In genomic region chr6:143940011-143940597, GRCh38 we compare ENCODE assay signal across 9 cellular contexts.
DNase-seq lines count a peak whose midpoint lies in the region; ATAC-seq and TF ChIP-seq lines count a peak whose summit lies in the region.
"Had no signal": no experiment of that assay in that cellular context is flagged by ENCODE, and none has a peak within 500 bp of the region (broad histone marks: within the 10 kb centered on the region; RNA-seq: fewer than 3 reads in every experiment).

No MANE protein-coding gene starts in this region.

- DNase-seq in NK-92 treated with Interleukin-12 subunit alpha and Interleukin-12 subunit beta, amount 100 ng/mL, for 24 hours (lab: John Stamatoyannopoulos, UW), result peak; percentile 25
- DNase-seq in NK-92 (lab: John Stamatoyannopoulos, UW; ENCODE audit: unreplicated experiment), result no peak
- DNase-seq in GM23338 (ENCODE audit: low spot score), result peak; percentile 78
- peak; percentile 79 for DNase-seq in KBM-7
- DNase-seq in SW480 (ENCODE audit: low spot score), result peak; percentile 58
- peak; percentile 66 for DNase-seq in astrocyte of the hippocampus (ENCODE audit: low read depth, low spot score)
- DNase-seq in lung (ENCODE audit: low spot score), result no peak
- DNase-seq in stimulated activated naive CD8-positive, alpha-beta T cell treated with anti-CD3 and anti-CD28 coated beads, Interleukin-15, amount 100 ng/mL, for 72 hours, result peak; percentile 53 to 70

- H3K9me3 Mint-ChIP-seq in GM23338, result no peaks in the 10 kb centered on the region
- no peaks in the 10 kb centered on the region for H3K9me3 Mint-ChIP-seq in stimulated activated naive CD8-positive, alpha-beta T cell treated with anti-CD3 and anti-CD28 coated beads, Interleukin-15, amount 100 ng/mL, for 72 hours

- H3K4me3 Mint-ChIP-seq in GM23338, result no peak overlapping the region
- H3K4me3 Mint-ChIP-seq in stimulated activated naive CD8-positive, alpha-beta T cell treated with anti-CD3 and anti-CD28 coated beads, Interleukin-15, amount 100 ng/mL, for 72 hours, result no peak overlapping the region

- no peaks in the 10 kb centered on the region for H3F3A ChIP-seq in GM23338 (replicated peaks; ENCODE audit: low read depth)

- no peak overlapping the region for H3K27ac ChIP-seq in GM23338 (ENCODE audit: low read depth)
- H3K27ac ChIP-seq in lung (ENCODE audit: low read depth in 1 of 2, low read length in 1 of 2), result no peak overlapping the region
- H3K27ac ChIP-seq: skin epidermis had no signal

- ATAC-seq in GM23338 (peak; percentile 22), lung (ENCODE audit: insufficient read depth, low FRiP score) (peak; percentile 71)
- peak; percentile 93 for ATAC-seq in stimulated activated naive CD8-positive, alpha-beta T cell treated with anti-CD3 and anti-CD28 coated beads, Interleukin-15, amount 100 ng/mL, for 72 hours

- WGBS in lung, 2 donors, result 41 to 45% methylated on average over 4 of the region's 4 CpGs

- H3K4me1 ChIP-seq in GM23338 (ENCODE audit: insufficient read depth), result peaks cover 24% of the 10 kb centered on the region
- H3K4me1 ChIP-seq in lung (ENCODE audit: control insufficient read depth in 2 of 2, insufficient read depth in 2 of 2, low read length in 2 of 2), result peaks cover 0 to 2% of the 10 kb centered on the region in 2 donors

- H3K4me3 ChIP-seq in GM23338, result no peak overlapping the region
- no peak overlapping the region for H3K4me3 ChIP-seq in lung
- H3K4me3 ChIP-seq: skin epidermis had no signal

- H3K9me2 ChIP-seq in GM23338 (ENCODE audit: insufficient read depth), result peaks cover 2% of the 10 kb centered on the region; the same call in 1 of the 2 replicates

- H3K79me2 ChIP-seq in GM23338 (replicated peaks; ENCODE audit: insufficient read depth), result no peaks in the 10 kb centered on the region

- TF ChIP-seq CTCF in GM23338 (conservative IDR thresholded peaks at IDR 0.05; ENCODE audit: low read depth in 2 of 2) (peak; percentile 82 to 98), lung (IDR thresholded peaks at IDR 0.05; ENCODE audit: control extremely low read depth, extremely low read depth) (peak; percentile 62)

- H3K4me1 Mint-ChIP-seq in GM23338, result peaks cover 38% of the 10 kb centered on the region
- H3K4me1 Mint-ChIP-seq in stimulated activated naive CD8-positive, alpha-beta T cell treated with anti-CD3 and anti-CD28 coated beads, Interleukin-15, amount 100 ng/mL, for 72 hours, result peaks cover 22% of the 10 kb centered on the region

- no peak overlapping the region for H3K4me2 ChIP-seq in GM23338

- H4K20me1 ChIP-seq in GM23338 (replicated peaks; ENCODE audit: insufficient read depth), result no peaks in the 10 kb centered on the region

- in situ Hi-C loops in KBM-7 (cut with MboI; ENCODE audit: low pct_unique_long_range_greater_than_20kb, low sequenced_read_pairs), result no loop called here

- H3K36me3 ChIP-seq in GM23338 (ENCODE audit: insufficient read depth), result no peaks in the 10 kb centered on the region
- no peaks in the 10 kb centered on the region for H3K36me3 ChIP-seq in lung (ENCODE audit: control insufficient read depth in 2 of 2, insufficient read depth in 2 of 2, low read length in 2 of 2)

- H3K27ac Mint-ChIP-seq in GM23338, result no peak overlapping the region
- no peak overlapping the region for H3K27ac Mint-ChIP-seq in stimulated activated naive CD8-positive, alpha-beta T cell treated with anti-CD3 and anti-CD28 coated beads, Interleukin-15, amount 100 ng/mL, for 72 hours

- no peaks in the 10 kb centered on the region for H3K9me3 ChIP-seq in lung (ENCODE audit: control insufficient read depth in 2 of 2, insufficient read depth in 1 of 2, low read length in 1 of 2)

- no peak overlapping the region for H2AFZ ChIP-seq in GM23338

- no peaks in the 10 kb centered on the region for H3K36me3 Mint-ChIP-seq in GM23338 (ENCODE audit: low read depth)

- peaks cover 12% of the 10 kb centered on the region for H3K27me3 Mint-ChIP-seq in GM23338 (ENCODE audit: insufficient read depth, low read depth, poor library complexity)
- no peaks in the 10 kb centered on the region for H3K27me3 Mint-ChIP-seq in stimulated activated naive CD8-positive, alpha-beta T cell treated with anti-CD3 and anti-CD28 coated beads, Interleukin-15, amount 100 ng/mL, for 72 hours

- H3K27me3 ChIP-seq in GM23338 (ENCODE audit: insufficient read depth) (peaks cover 25% of the 10 kb centered on the region), lung (ENCODE audit: control insufficient read depth, insufficient read depth) (no peaks in the 10 kb centered on the region)

TF ChIP-seq in GM23338, 12 proteins besides CTCF, POLR2A, EP300 and RAD21 (continues in another document):
- TF ChIP-seq EZH2 (IDR thresholded peaks at IDR 0.05; ENCODE audit: low read depth, unreplicated experiment) (no peak), STAT1 (IDR thresholded peaks at IDR 0.05; ENCODE audit: unreplicated experiment) (no peak), EZH2phosphoT487 (IDR thresholded peaks at IDR 0.05; ENCODE audit: unreplicated experiment) (no peak), JUNB (IDR thresholded peaks at IDR 0.05; ENCODE audit: unreplicated experiment) (no peak), ZNF114 (CRISPR knock-in tag; IDR thresholded peaks at IDR 0.05) (no peak), ETS1 (IDR thresholded peaks at IDR 0.05) (no peak), NANOG (IDR thresholded peaks at IDR 0.05; ENCODE audit: borderline replicate concordance) (no peak), CREB1 (CRISPR knock-in tag; IDR thresholded peaks at IDR 0.05; ENCODE audit: low read depth) (no peak), ZNF331 (CRISPR knock-in tag; IDR thresholded peaks at IDR 0.05; ENCODE audit: low read depth) (no peak)
- TF ChIP-seq, protein P1, sequence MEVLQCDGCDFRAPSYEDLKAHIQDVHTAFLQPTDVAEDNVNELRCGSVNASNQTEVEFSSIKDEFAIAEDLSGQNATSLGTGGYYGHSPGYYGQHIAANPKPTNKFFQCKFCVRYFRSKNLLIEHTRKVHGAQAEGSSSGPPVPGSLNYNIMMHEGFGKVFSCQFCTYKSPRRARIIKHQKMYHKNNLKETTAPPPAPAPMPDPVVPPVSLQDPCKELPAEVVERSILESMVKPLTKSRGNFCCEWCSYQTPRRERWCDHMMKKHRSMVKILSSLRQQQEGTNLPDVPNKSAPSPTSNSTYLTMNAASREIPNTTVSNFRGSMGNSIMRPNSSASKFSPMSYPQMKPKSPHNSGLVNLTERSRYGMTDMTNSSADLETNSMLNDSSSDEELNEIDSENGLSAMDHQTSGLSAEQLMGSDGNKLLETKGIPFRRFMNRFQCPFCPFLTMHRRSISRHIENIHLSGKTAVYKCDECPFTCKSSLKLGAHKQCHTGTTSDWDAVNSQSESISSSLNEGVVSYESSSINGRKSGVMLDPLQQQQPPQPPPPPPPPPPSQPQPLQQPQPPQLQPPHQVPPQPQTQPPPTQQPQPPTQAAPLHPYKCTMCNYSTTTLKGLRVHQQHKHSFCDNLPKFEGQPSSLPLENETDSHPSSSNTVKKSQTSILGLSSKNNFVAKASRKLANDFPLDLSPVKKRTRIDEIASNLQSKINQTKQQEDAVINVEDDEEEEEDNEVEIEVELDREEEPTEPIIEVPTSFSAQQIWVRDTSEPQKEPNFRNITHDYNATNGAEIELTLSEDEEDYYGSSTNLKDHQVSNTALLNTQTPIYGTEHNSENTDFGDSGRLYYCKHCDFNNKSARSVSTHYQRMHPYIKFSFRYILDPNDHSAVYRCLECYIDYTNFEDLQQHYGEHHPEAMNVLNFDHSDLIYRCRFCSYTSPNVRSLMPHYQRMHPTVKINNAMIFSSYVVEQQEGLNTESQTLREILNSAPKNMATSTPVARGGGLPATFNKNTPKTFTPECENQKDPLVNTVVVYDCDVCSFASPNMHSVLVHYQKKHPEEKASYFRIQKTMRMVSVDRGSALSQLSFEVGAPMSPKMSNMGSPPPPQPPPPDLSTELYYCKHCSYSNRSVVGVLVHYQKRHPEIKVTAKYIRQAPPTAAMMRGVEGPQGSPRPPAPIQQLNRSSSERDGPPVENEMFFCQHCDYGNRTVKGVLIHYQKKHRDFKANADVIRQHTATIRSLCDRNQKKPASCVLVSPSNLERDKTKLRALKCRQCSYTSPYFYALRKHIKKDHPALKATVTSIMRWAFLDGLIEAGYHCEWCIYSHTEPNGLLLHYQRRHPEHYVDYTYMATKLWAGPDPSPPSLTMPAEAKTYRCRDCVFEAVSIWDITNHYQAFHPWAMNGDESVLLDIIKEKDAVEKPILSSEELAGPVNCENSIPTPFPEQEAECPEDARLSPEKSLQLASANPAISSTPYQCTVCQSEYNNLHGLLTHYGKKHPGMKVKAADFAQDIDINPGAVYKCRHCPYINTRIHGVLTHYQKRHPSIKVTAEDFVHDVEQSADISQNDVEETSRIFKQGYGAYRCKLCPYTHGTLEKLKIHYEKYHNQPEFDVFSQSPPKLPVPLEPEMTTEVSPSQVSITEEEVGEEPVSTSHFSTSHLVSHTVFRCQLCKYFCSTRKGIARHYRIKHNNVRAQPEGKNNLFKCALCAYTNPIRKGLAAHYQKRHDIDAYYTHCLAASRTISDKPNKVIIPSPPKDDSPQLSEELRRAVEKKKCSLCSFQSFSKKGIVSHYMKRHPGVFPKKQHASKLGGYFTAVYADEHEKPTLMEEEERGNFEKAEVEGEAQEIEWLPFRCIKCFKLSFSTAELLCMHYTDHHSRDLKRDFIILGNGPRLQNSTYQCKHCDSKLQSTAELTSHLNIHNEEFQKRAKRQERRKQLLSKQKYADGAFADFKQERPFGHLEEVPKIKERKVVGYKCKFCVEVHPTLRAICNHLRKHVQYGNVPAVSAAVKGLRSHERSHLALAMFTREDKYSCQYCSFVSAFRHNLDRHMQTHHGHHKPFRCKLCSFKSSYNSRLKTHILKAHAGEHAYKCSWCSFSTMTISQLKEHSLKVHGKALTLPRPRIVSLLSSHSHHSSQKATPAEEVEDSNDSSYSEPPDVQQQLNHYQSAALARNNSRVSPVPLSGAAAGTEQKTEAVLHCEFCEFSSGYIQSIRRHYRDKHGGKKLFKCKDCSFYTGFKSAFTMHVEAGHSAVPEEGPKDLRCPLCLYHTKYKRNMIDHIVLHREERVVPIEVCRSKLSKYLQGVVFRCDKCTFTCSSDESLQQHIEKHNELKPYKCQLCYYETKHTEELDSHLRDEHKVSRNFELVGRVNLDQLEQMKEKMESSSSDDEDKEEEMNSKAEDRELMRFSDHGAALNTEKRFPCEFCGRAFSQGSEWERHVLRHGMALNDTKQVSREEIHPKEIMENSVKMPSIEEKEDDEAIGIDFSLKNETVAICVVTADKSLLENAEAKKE (CRISPR knock-in tag; IDR thresholded peaks at IDR 0.05), result no peak

Comparison
In these comparisons a context has a peak if more than half of its experiments do, and no peak if none do; other contexts are left out.
1. DNase-seq: peak in NK-92 treated with Interleukin-12 subunit alpha and Interleukin-12 subunit beta, amount 100 ng/mL, for 24 hours (single experiment), GM23338 (single experiment), KBM-7 (single experiment), SW480 (single experiment), astrocyte of the hippocampus (single experiment) and stimulated activated naive CD8-positive, alpha-beta T cell treated with anti-CD3 and anti-CD28 coated beads, Interleukin-15, amount 100 ng/mL, for 72 hours (2 of 2); none in NK-92 (single experiment) and lung (single experiment).
2. ATAC-seq: peak in every context shown above with its lines; median percentile 93 in stimulated activated naive CD8-positive, alpha-beta T cell treated with anti-CD3 and anti-CD28 coated beads, Interleukin-15, amount 100 ng/mL, for 72 hours; 71 in lung; 22 in GM23338.